In genomic region chr2:228654707-228655106, GRCh38 we compare ENCODE assay signal across 26 cellular contexts.
"Had no signal": no experiment of that assay in that cellular context is flagged by ENCODE, and none has a peak within 500 bp of the region (broad histone marks: within the 10 kb centered on the region; RNA-seq: fewer than 3 reads in every experiment).

No MANE protein-coding gene starts in this region.

- H3K36me3 ChIP-seq: adrenal gland, MG63 had no signal

- H3K27me3 ChIP-seq: adrenal gland, MG63 had no signal

- H3K4me2 ChIP-seq: KMS-11 had no signal

- DNase-seq: activated CD4-positive, alpha-beta T cell treated with anti-CD3 and anti-CD28 coated beads for 48 hours; activated CD4-positive, alpha-beta T cell treated with anti-CD3 and anti-CD28 coated beads, Interleukin-2, amount 50 U/mL, for 4 hours; activated CD4-positive, CD25-positive, alpha-beta regulatory T cell treated with anti-CD3 and anti-CD28 coated beads, Interleukin-2, amount 50 U/mL, for 72 hours; activated CD8-positive, alpha-beta memory T cell treated with anti-CD3 and anti-CD28 coated beads, Interleukin-2, amount 50 U/mL, for 48 hours; activated CD8-positive, alpha-beta T cell treated with anti-CD3 and anti-CD28 coated beads, Interleukin-2, amount 10 ng/mL, durations not matched to agents 7 days and 5 days; activated naive CD4-positive, alpha-beta T cell treated with anti-CD3 and anti-CD28 coated beads, Interleukin-2, amount 50 U/mL, for 16 hours; activated naive CD8-positive, alpha-beta T cell treated with anti-CD3 and anti-CD28 coated beads, Interleukin-2, amount 10 ng/mL, durations not matched to agents 7 days and 5 days; activated T-cell treated with anti-CD3 and anti-CD28 coated beads, Interleukin-2, amount 50 U/mL, for 1 hour; adrenal gland; aorta; MG63; MV-4-11; NCI-H1105; NCI-H1436; NCI-H1694 treated with DMSO at 0.1 percent for 48 hours; NCI-H2029 treated with DMSO at 0.1 percent for 48 hours; NCI-H345; NCI-H510A; NCI-H526 treated with DMSO at 0.1 percent for 48 hours; NCI-H82; SIG-M5; T-helper 17 cell; T-helper 9 cell had no signal

- H3K9me3 ChIP-seq: MG63 had no signal

- FAIRE-seq: RCC 7860 had no signal

- ATAC-seq: activated CD8-positive, alpha-beta T cell treated with anti-CD3 and anti-CD28 coated beads, Interleukin-2, amount 10 ng/mL, durations not matched to agents 7 days and 5 days; T-helper 17 cell; WTC11 had no signal

- H3K4me3 ChIP-seq: adrenal gland, MG63 had no signal

- H3K9ac ChIP-seq: KMS-11 had no signal

- H3K27ac ChIP-seq: KMS-11 had no signal
